Comparison of ENCODE assay signal across 29 cellular contexts in the genomic region with DNA sequence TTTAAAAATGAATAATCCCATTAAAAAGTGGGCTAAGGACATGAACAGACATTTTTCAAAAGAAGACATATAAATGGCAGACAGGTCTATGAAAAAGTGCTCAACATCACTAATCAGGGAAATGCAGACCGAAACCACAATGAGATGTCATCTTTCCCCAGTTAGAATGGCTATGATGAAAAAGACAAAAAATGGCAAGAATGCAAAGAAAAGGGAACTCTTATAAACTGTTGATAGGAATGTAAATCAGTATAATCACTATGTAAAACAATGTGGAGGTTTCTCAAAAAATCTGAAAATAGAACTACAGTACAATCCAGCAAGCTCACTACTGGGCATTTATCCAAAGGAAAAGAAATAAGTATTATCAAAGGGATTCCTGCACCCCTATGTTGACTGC.
DNase-seq lines count a peak whose midpoint lies in the region; ATAC-seq and TF ChIP-seq lines count a peak whose summit lies in the region.
"Had no signal": no experiment of that assay in that cellular context is flagged by ENCODE, and none has a peak within 500 bp of the region (broad histone marks: within the 10 kb centered on the region; RNA-seq: fewer than 3 reads in every experiment).

No MANE protein-coding gene starts in this region.

- ATAC-seq in HG03521 (IDR thresholded peaks at IDR 0.05; ENCODE audit: unreplicated experiment) (no peak), HG03520 (IDR thresholded peaks at IDR 0.05; ENCODE audit: unreplicated experiment) (no peak)
- ATAC-seq in stimulated activated naive B cell treated with anti-CD40 and anti-IgM and Interleukin-4, amounts not matched to agents 10 μg/mL and 1 μg/mL and 100 μg/mL, for 72 hours (replicated peaks): no peak
- ATAC-seq: HCT116; heart left ventricle; right cardiac atrium; stimulated activated effector memory CD8-positive, alpha-beta T cell treated with anti-CD3 and anti-CD28 coated beads, Interleukin-12 subunit alpha, Interleukin-12 subunit beta, amount 100 ng/mL, for 72 hours had no signal

- DNase-seq in EH (ENCODE audit: low read depth) (peak; percentile 89), OCI-M1 (lab: John Stamatoyannopoulos, UW) (peak; percentile 93), astrocyte of the hippocampus (ENCODE audit: low read depth, low spot score) (peak; percentile 23), fibroblast of villous mesenchyme (ENCODE audit: low read depth) (peak; percentile 57)
- no peak for DNase-seq in NK-92 treated with Interleukin-12 subunit alpha and Interleukin-12 subunit beta, amount 100 ng/mL, for 24 hours (lab: John Stamatoyannopoulos, UW)
- DNase-seq in stimulated activated naive B cell treated with anti-CD40 and anti-IgM and Interleukin-4, amounts not matched to agents 10 μg/mL and 1 μg/mL and 100 μg/mL, for 72 hours: no peak
- DNase-seq: activated CD4-positive, alpha-beta memory T cell treated with anti-CD3 and anti-CD28 coated beads for 36 hours; activated CD4-positive, CD25-positive, alpha-beta regulatory T cell treated with anti-CD3 and anti-CD28 coated beads, Interleukin-2, amount 50 U/mL, for 72 hours; DMS53; dorsolateral prefrontal cortex; GF-D8; heart left ventricle; mammary epithelial cell; NCI-H1436; NCI-H446; right cardiac atrium; SHP77 treated with DMSO at 0.1 percent for 48 hours; spleen; stimulated activated CD4-positive, alpha-beta T cell treated with anti-CD3 and anti-CD28 coated beads, Interleukin-4, amount 100 ng/mL, for 24 hours; substantia nigra had no signal

- no peak for TF ChIP-seq CTCF in fibroblast of villous mesenchyme (IDR thresholded peaks at IDR 0.05; ENCODE audit: insufficient read depth, low read depth, low read length)

- no peaks in the 10 kb centered on the region for H3K36me3 Mint-ChIP-seq in stimulated activated naive B cell treated with anti-CD40 and anti-IgM and Interleukin-4, amounts not matched to agents 10 μg/mL and 1 μg/mL and 100 μg/mL, for 72 hours
- H3K36me3 Mint-ChIP-seq: activated CD4-positive, alpha-beta memory T cell treated with anti-CD3 and anti-CD28 coated beads for 36 hours; activated naive CD8-positive, alpha-beta T cell; stimulated activated effector memory CD8-positive, alpha-beta T cell treated with anti-CD3 and anti-CD28 coated beads, Interleukin-12 subunit alpha, Interleukin-12 subunit beta, amount 100 ng/mL, for 72 hours; type B pancreatic cell had no signal

- H3K27me3 Mint-ChIP-seq in stimulated activated naive B cell treated with anti-CD40 and anti-IgM and Interleukin-4, amounts not matched to agents 10 μg/mL and 1 μg/mL and 100 μg/mL, for 72 hours: peaks cover 10 to 15% of the 10 kb centered on the region in 2 donors
- H3K27me3 Mint-ChIP-seq: type B pancreatic cell had no signal

- H3K4me1 Mint-ChIP-seq in stimulated activated naive B cell treated with anti-CD40 and anti-IgM and Interleukin-4, amounts not matched to agents 10 μg/mL and 1 μg/mL and 100 μg/mL, for 72 hours: no peaks in the 10 kb centered on the region
- H3K4me1 Mint-ChIP-seq: neural crest cell; stimulated activated effector memory CD8-positive, alpha-beta T cell treated with anti-CD3 and anti-CD28 coated beads, Interleukin-12 subunit alpha, Interleukin-12 subunit beta, amount 100 ng/mL, for 72 hours had no signal

- no peak overlapping the region for H3K27ac Mint-ChIP-seq in stimulated activated naive B cell treated with anti-CD40 and anti-IgM and Interleukin-4, amounts not matched to agents 10 μg/mL and 1 μg/mL and 100 μg/mL, for 72 hours
- H3K27ac Mint-ChIP-seq: activated CD4-positive, alpha-beta memory T cell treated with anti-CD3 and anti-CD28 coated beads for 36 hours; activated naive CD8-positive, alpha-beta T cell; stimulated activated effector memory CD8-positive, alpha-beta T cell treated with anti-CD3 and anti-CD28 coated beads, Interleukin-12 subunit alpha, Interleukin-12 subunit beta, amount 100 ng/mL, for 72 hours; type B pancreatic cell had no signal

- H3K9me3 Mint-ChIP-seq in stimulated activated naive B cell treated with anti-CD40 and anti-IgM and Interleukin-4, amounts not matched to agents 10 μg/mL and 1 μg/mL and 100 μg/mL, for 72 hours: no peaks in the 10 kb centered on the region
- H3K9me3 Mint-ChIP-seq: activated CD4-positive, alpha-beta memory T cell treated with anti-CD3 and anti-CD28 coated beads for 36 hours; stimulated activated effector memory CD8-positive, alpha-beta T cell treated with anti-CD3 and anti-CD28 coated beads, Interleukin-12 subunit alpha, Interleukin-12 subunit beta, amount 100 ng/mL, for 72 hours; type B pancreatic cell had no signal

- no peak overlapping the region for H3K4me3 Mint-ChIP-seq in stimulated activated naive B cell treated with anti-CD40 and anti-IgM and Interleukin-4, amounts not matched to agents 10 μg/mL and 1 μg/mL and 100 μg/mL, for 72 hours
- H3K4me3 Mint-ChIP-seq: activated CD4-positive, alpha-beta memory T cell treated with anti-CD3 and anti-CD28 coated beads for 36 hours; activated naive CD8-positive, alpha-beta T cell; neural crest cell; stimulated activated effector memory CD8-positive, alpha-beta T cell treated with anti-CD3 and anti-CD28 coated beads, Interleukin-12 subunit alpha, Interleukin-12 subunit beta, amount 100 ng/mL, for 72 hours; type B pancreatic cell had no signal

- no peak overlapping the region for H3K4me3 ChIP-seq in fibroblast of villous mesenchyme (ENCODE audit: low read depth, low read length)
- H3K4me3 ChIP-seq: ascending aorta, BLaER1, dorsolateral prefrontal cortex, heart left ventricle, spleen had no signal

Comparison
In these comparisons a context has a peak if more than half of its experiments do, and no peak if none do; other contexts are left out.
1. DNase-seq: peak in EH (single experiment), OCI-M1 (single experiment), astrocyte of the hippocampus (single experiment) and fibroblast of villous mesenchyme (single experiment); none in NK-92 treated with Interleukin-12 subunit alpha and Interleukin-12 subunit beta, amount 100 ng/mL, for 24 hours (single experiment) and stimulated activated naive B cell treated with anti-CD40 and anti-IgM and Interleukin-4, amounts not matched to agents 10 μg/mL and 1 μg/mL and 100 μg/mL, for 72 hours (single experiment).